In genomic region chr19:44848805-44849457, GRCh38 we compare ENCODE assay signal across 12 cellular contexts. TPM values are rescaled to one million over a fixed set of nuclear protein-coding genes. Genes with fewer than 3 reads are reported as not detected.
DNase-seq lines count a peak whose midpoint lies in the region; ATAC-seq and TF ChIP-seq lines count a peak whose summit lies in the region.
"Had no signal": no experiment of that assay in that cellular context is flagged by ENCODE, and none has a peak within 500 bp of the region (broad histone marks: within the 10 kb centered on the region; RNA-seq: fewer than 3 reads in every experiment).

No MANE protein-coding gene starts in this region.

- no peaks in the 10 kb centered on the region for H3K4me1 ChIP-seq in endocrine pancreas (ENCODE audit: control insufficient read depth, insufficient read depth, low read length)
- peaks cover 18 to 19% of the 10 kb centered on the region in 2 donors for H3K4me1 ChIP-seq in mucosa of rectum (ENCODE audit: control insufficient read depth in 2 of 2, insufficient read depth in 2 of 2, low read length in 2 of 2)
- peaks cover 36 to 60% (median 46%) of the 10 kb centered on the region in 4 donors for H3K4me1 ChIP-seq in upper lobe of left lung

- DNase-seq in NCI-H82 (lab: John Stamatoyannopoulos, UW) (peak; percentile 69), NCI-H82 treated with DMSO at 0.1 percent for 48 hours (lab: John Stamatoyannopoulos, UW; ENCODE audit: unreplicated experiment) (no peak), upper lobe of left lung (no peak), NCI-H1105 (lab: John Stamatoyannopoulos, UW) (no peak), middle frontal gyrus (ENCODE audit: extremely low spot score, low spot score) (no peak)
- DNase-seq: activated naive CD4-positive, alpha-beta T cell treated with anti-CD3 and anti-CD28 coated beads, Interleukin-2, amount 50 U/mL, for 16 hours; SIG-M5 had no signal

- WGBS in upper lobe of left lung, 2 donors: 32 to 39% methylated on average over 17 of the region's 18 CpGs

- TF ChIP-seq EP300 in upper lobe of left lung (IDR thresholded peaks at IDR 0.05): no peak

- TF ChIP-seq CTCF in upper lobe of left lung (IDR thresholded peaks at IDR 0.05): no peak

- no peaks in the 10 kb centered on the region for H3K9me3 ChIP-seq in endocrine pancreas (ENCODE audit: control insufficient read depth, low read length)
- no peaks in the 10 kb centered on the region for H3K9me3 ChIP-seq in mucosa of rectum (ENCODE audit: control insufficient read depth in 2 of 2, low read length in 2 of 2)
- no peaks in the 10 kb centered on the region for H3K9me3 ChIP-seq in upper lobe of left lung
- H3K9me3 ChIP-seq: pancreas had no signal

- H3K9ac ChIP-seq in endocrine pancreas (ENCODE audit: control insufficient read depth, insufficient read depth, low read length): peak overlapping the region; percentile 17
- H3K9ac ChIP-seq in mucosa of rectum (ENCODE audit: low read depth in 1 of 2, low read length in 2 of 2): peak overlapping the region in 1 of 2 donors; percentile 99

- no peaks in the 10 kb centered on the region for H3K36me3 ChIP-seq in endocrine pancreas (ENCODE audit: control insufficient read depth, insufficient read depth, low read length)
- H3K36me3 ChIP-seq in mucosa of rectum (ENCODE audit: control insufficient read depth in 2 of 2, insufficient read depth in 2 of 2, low read length in 2 of 2): no peaks in the 10 kb centered on the region
- H3K36me3 ChIP-seq in upper lobe of left lung: peaks cover 0 to 2% (median 0%) of the 10 kb centered on the region in 4 donors
- H3K36me3 ChIP-seq: pancreas had no signal

- H3K4me3 ChIP-seq in endocrine pancreas (ENCODE audit: control insufficient read depth, insufficient read depth, low read length) (no peak overlapping the region), mucosa of rectum (ENCODE audit: low read length in 2 of 2) (no peak overlapping the region), upper lobe of left lung (peak overlapping the region in 3 of 4 donors; percentile 86 to 88 (median 87))

- H3K27me3 ChIP-seq in endocrine pancreas (ENCODE audit: control insufficient read depth, insufficient read depth, low read length) (no peaks in the 10 kb centered on the region), mucosa of rectum (ENCODE audit: control insufficient read depth in 2 of 2, insufficient read depth in 2 of 2, low read length in 2 of 2) (no peaks in the 10 kb centered on the region), upper lobe of left lung (no peaks in the 10 kb centered on the region)
- H3K27me3 ChIP-seq: pancreas had no signal

- H3K27ac ChIP-seq in mucosa of rectum (ENCODE audit: low read depth in 2 of 2, low read length in 2 of 2) (peak overlapping the region; percentile 90 to 94), upper lobe of left lung (peak overlapping the region; percentile 96 to 100 (median 98))
- H3K27ac ChIP-seq: HL-60 had no signal

- TF ChIP-seq POLR2A in upper lobe of left lung (IDR thresholded peaks at IDR 0.05): no peak

- ATAC-seq in upper lobe of left lung (ENCODE audit: low FRiP score in 2 of 2) (no peak), GM21367 (IDR thresholded peaks at IDR 0.05; ENCODE audit: unreplicated experiment) (no peak)
- ATAC-seq: pancreas had no signal

RNA-seq across cellular contexts. Expression of gene NECTIN2, which starts 2.8 kb away (rescaled TPM):
- total RNA-seq in upper lobe of left lung: 100 to 1,000 TPM in 4 of 6 donors, 10 to 100 TPM in 2; 52.2 to 152 (median 109) TPM

RNA-seq across cellular contexts. Expression of gene BCAM, which starts 40.0 kb away (rescaled TPM):
- 100 to 1,000 TPM; 246 to 557 (median 274) TPM for total RNA-seq in upper lobe of left lung

RNA-seq across cellular contexts. Expression of gene TOMM40, which starts 42.1 kb away (rescaled TPM):
- 10 to 100 TPM; 26.6 to 88.3 (median 58.1) TPM for total RNA-seq in upper lobe of left lung

RNA-seq across cellular contexts. Expression of gene APOE, which starts 56.7 kb away (rescaled TPM):
- 1,000 to 10,000 TPM in 2 of 6 donors, 100 to 1,000 TPM in 4; 256 to 1,773 (median 644) TPM for total RNA-seq in upper lobe of left lung

Comparison
In these comparisons a context has a peak if more than half of its experiments do, and no peak if none do; other contexts are left out.
1. H3K4me3 ChIP-seq: peak in upper lobe of left lung (3 of 4); none in endocrine pancreas (single experiment) and mucosa of rectum (0 of 2).